Comparison of ENCODE assay signal across 9 cellular contexts in the genomic region with DNA sequence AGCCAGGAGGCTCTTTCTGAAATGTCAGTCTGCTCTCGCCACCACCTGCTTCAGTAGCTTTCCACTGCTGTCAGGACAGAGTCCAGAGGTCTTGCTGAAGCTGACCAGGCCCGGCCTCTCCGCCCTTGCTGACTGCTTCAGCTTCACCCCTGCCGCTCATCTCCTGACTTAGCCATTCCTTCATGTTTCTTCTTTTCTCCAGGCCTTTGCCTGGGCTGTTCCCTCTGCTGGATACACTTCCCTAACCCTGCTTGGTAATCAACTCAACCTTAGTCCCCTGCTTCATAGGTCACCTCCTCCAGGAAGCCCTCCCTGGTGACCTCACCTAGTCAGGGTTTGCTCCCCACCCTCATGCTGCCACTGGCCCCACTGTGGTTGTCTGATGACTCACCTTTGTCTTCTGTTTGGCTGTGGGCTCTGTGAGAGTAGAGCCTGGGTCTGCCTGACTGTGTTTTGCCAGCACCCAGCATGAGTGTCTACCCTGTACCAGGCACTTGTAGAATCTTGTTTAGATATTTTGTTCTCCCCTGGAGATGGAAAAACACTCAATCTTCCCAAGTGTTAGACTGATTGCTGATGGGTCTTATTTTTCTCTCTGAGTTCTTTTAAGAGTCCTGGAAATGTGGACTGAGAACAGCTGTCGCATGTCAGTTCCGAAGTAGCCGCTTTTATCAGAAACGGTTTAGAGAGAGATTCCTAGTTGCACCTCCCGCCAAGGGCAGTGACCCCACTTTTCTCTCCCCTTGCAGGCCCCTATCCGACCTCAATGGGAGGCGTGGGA.
DNase-seq lines count a peak whose midpoint lies in the region; ATAC-seq, FAIRE-seq and TF ChIP-seq lines count a peak whose summit lies in the region.
"Had no signal": no experiment of that assay in that cellular context is flagged by ENCODE, and none has a peak within 500 bp of the region (broad histone marks: within the 10 kb centered on the region; RNA-seq: fewer than 3 reads in every experiment).

No MANE protein-coding gene starts in this region.

- peak overlapping the region; percentile 9; the same call in 1 of the 2 replicates for H3K9ac ChIP-seq in HCT116 (ENCODE audit: low read length)
- H3K9ac ChIP-seq in fibroblast of lung (ENCODE audit: insufficient read depth, low read length) = peak overlapping the region; percentile 27

- H3K36me3 ChIP-seq in HCT116 (ENCODE audit: control insufficient read depth in 1 of 2, insufficient read depth in 2 of 2, low read length in 2 of 2) (no peaks in the 10 kb centered on the region), fibroblast of lung (ENCODE audit: control insufficient read depth, insufficient read depth, low read length) (no peaks in the 10 kb centered on the region), small intestine (ENCODE audit: control insufficient read depth in 2 of 2, insufficient read depth in 2 of 2, low read length in 2 of 2) (no peaks in the 10 kb centered on the region)

- H3K4me3 ChIP-seq in HCT116 (replicated peaks in 1 of 2; ENCODE audit: low read depth in 1 of 2, low read length in 2 of 2) (no peak overlapping the region), fibroblast of lung (replicated peaks in 1 of 4; ENCODE audit: control extremely low read depth in 1 of 4, insufficient read depth in 1 of 4, low read depth in 3 of 4, low read length in 4 of 4) (no peak overlapping the region), small intestine (ENCODE audit: low read depth in 1 of 2, low read length in 2 of 2) (no peak overlapping the region)

- no TSS peak for BruUV-seq in HCT116 (replicated peaks; lab: Mats Ljungman, UMichigan)

- 76 to 86% (median 82%) methylated on average over 11 of the region's 11 CpGs for WGBS in small intestine, 3 donors

- H3K79me2 ChIP-seq in HCT116 (ENCODE audit: insufficient read depth, low read length) (no peaks in the 10 kb centered on the region), fibroblast of lung (ENCODE audit: control insufficient read depth, insufficient read depth, low read length) (peaks cover 10% of the 10 kb centered on the region)

- no peak overlapping the region for H3K27ac ChIP-seq in HCT116 (ENCODE audit: low read depth, low read length)
- peak overlapping the region; percentile 24 for H3K27ac ChIP-seq in fibroblast of lung (ENCODE audit: insufficient read depth, low read length)
- H3K27ac ChIP-seq in small intestine (ENCODE audit: low read depth in 1 of 2, low read length in 1 of 2) = peak overlapping the region; percentile 45 to 63
- H3K27ac ChIP-seq: HL-60 had no signal

- H3K9me3 ChIP-seq in HCT116 (ENCODE audit: control insufficient read depth in 1 of 2, insufficient read depth in 1 of 2, low read depth in 1 of 2, low read length in 2 of 2) = no peaks in the 10 kb centered on the region
- H3K9me3 ChIP-seq in fibroblast of lung (ENCODE audit: control insufficient read depth, insufficient read depth, low read depth, low read length) = no peaks in the 10 kb centered on the region
- H3K9me3 ChIP-seq in small intestine (ENCODE audit: control insufficient read depth, low read depth) = no peaks in the 10 kb centered on the region

- no peak for FAIRE-seq in small intestine (lab: Jason Lieb, UNC)

- H3K4me1 ChIP-seq in HCT116 (ENCODE audit: control insufficient read depth in 1 of 2, insufficient read depth in 2 of 2, low read length in 2 of 2) (peaks cover 10 to 23% of the 10 kb centered on the region in 2 experiments; a peak in 3 of 4 replicates), fibroblast of lung (ENCODE audit: control insufficient read depth, extremely low read depth, insufficient read depth, low read length) (peaks cover 33% of the 10 kb centered on the region), small intestine (ENCODE audit: control insufficient read depth in 2 of 2, insufficient read depth in 1 of 2, low read depth in 1 of 2, low read length in 1 of 2) (peaks cover 0 to 9% of the 10 kb centered on the region in 2 donors)

- no peaks in the 10 kb centered on the region for H4K20me1 ChIP-seq in HCT116 (ENCODE audit: insufficient read depth)
- H4K20me1 ChIP-seq in fibroblast of lung (ENCODE audit: control insufficient read depth, extremely low read depth, insufficient read depth, low read length) = no peaks in the 10 kb centered on the region

- H3K9me2 ChIP-seq in HCT116 (ENCODE audit: insufficient read depth) = no peaks in the 10 kb centered on the region

- intact Hi-C loops in HCT116 (cut with micrococcal nuclease) = no loop called here

- POLR2A ChIA-PET in HCT116 (lab: Charles Lee) = no interaction called here

- peak overlapping the region; percentile 40 for H3K4me2 ChIP-seq in HCT116 (ENCODE audit: low read length)
- H3K4me2 ChIP-seq in fibroblast of lung (ENCODE audit: extremely low read depth, insufficient read depth, low read length) = no peak overlapping the region

- TF ChIP-seq POLR2A in HCT116 (IDR thresholded peaks at IDR 0.05; ENCODE audit: borderline replicate concordance, extremely low read depth, insufficient read depth, insufficient read length) = no peak

- peak; percentile 72 for ATAC-seq in HCT116

- TF ChIP-seq CTCF in HCT116 (IDR thresholded peaks at IDR 0.05 in 2 of 3, conservative IDR thresholded peaks at IDR 0.05 in 1 of 3; ENCODE audit: borderline replicate concordance in 1 of 3, insufficient read depth in 1 of 3, low read depth in 2 of 3, low read length in 2 of 3) (no peak), fibroblast of lung (conservative IDR thresholded peaks at IDR 0.05 in 1 of 2, IDR thresholded peaks at IDR 0.05 in 1 of 2; ENCODE audit: low read depth in 1 of 2, low read length in 2 of 2) (no peak)

- H3K27me3 ChIP-seq in HCT116 (ENCODE audit: insufficient read depth, low read length) (no peaks in the 10 kb centered on the region), fibroblast of lung (ENCODE audit: control insufficient read depth, insufficient read depth, low read length) (no peaks in the 10 kb centered on the region), small intestine (ENCODE audit: control insufficient read depth in 2 of 2, insufficient read depth in 2 of 2, low read length in 2 of 2) (no peaks in the 10 kb centered on the region)

- RAD21 ChIA-PET in HCT116 (lab: Charles Lee; ENCODE audit: low non-redundant PET in 1 of 2, low total read pairs in 2 of 2, uncharacterized antibody in 2 of 2, unreplicated experiment in 2 of 2) = no interaction called here

- DNase-seq in HCT116 (ENCODE audit: low read depth, low spot score) (no peak), fibroblast of lung (ENCODE audit: low read depth in 2 of 2) (peak; percentile 63 to 75), small intestine (peak; percentile 67), NCI-H82 treated with DMSO at 0.1 percent for 48 hours (lab: John Stamatoyannopoulos, UW; ENCODE audit: unreplicated experiment) (no peak), NCI-H1436 (lab: John Stamatoyannopoulos, UW) (no peak), ecto neural progenitor cell (ENCODE audit: low spot score) (no peak), NCI-H1105 (lab: John Stamatoyannopoulos, UW) (no peak)
- DNase-seq in activated CD8-positive, alpha-beta memory T cell treated with anti-CD3 and anti-CD28 coated beads for 48 hours (ENCODE audit: low read depth in 2 of 3, low spot score in 2 of 3) = peak in 2 of 3 experiments; percentile 22 to 28

- H2AFZ ChIP-seq in HCT116 (ENCODE audit: low read depth, low read length, poor library complexity, severe bottlenecking) (no peak overlapping the region), fibroblast of lung (ENCODE audit: low read length) (no peak overlapping the region)

- CTCF ChIA-PET in HCT116 (lab: Charles Lee) = interaction anchor here (1.1 kb wide), 1 partner anchor 135 kb away, joined by 3 read pairs; no protein-coding TSS in a partner anchor

- TF ChIP-seq RAD21 in HCT116 (IDR thresholded peaks at IDR 0.05; ENCODE audit: low read depth) = no peak

TF ChIP-seq in HCT116, 20 proteins besides CTCF, POLR2A, EP300 and RAD21 (continues in another document):
- TF ChIP-seq EZH2phosphoT487 (IDR thresholded peaks at IDR 0.05; ENCODE audit: borderline replicate concordance) (no peak), ATF3 (IDR thresholded peaks at IDR 0.05) (no peak), EGR1 (IDR thresholded peaks at IDR 0.05; ENCODE audit: low read depth) (no peak), ZFX (IDR thresholded peaks at IDR 0.05) (no peak), TCF7L2 (IDR thresholded peaks at IDR 0.05; ENCODE audit: borderline replicate concordance, extremely low read depth, insufficient read depth, insufficient read length) (no peak), SP1 (IDR thresholded peaks at IDR 0.05; ENCODE audit: low read depth) (no peak), ELF1 (IDR thresholded peaks at IDR 0.05; ENCODE audit: borderline replicate concordance, low read depth) (no peak), YY1 (IDR thresholded peaks at IDR 0.05; ENCODE audit: extremely low read depth, insufficient replicate concordance, low read depth, low read length) (no peak), ZNF274 (IDR thresholded peaks at IDR 0.05; ENCODE audit: low read depth, low read length) (no peak)
- TF ChIP-seq, protein P1, sequence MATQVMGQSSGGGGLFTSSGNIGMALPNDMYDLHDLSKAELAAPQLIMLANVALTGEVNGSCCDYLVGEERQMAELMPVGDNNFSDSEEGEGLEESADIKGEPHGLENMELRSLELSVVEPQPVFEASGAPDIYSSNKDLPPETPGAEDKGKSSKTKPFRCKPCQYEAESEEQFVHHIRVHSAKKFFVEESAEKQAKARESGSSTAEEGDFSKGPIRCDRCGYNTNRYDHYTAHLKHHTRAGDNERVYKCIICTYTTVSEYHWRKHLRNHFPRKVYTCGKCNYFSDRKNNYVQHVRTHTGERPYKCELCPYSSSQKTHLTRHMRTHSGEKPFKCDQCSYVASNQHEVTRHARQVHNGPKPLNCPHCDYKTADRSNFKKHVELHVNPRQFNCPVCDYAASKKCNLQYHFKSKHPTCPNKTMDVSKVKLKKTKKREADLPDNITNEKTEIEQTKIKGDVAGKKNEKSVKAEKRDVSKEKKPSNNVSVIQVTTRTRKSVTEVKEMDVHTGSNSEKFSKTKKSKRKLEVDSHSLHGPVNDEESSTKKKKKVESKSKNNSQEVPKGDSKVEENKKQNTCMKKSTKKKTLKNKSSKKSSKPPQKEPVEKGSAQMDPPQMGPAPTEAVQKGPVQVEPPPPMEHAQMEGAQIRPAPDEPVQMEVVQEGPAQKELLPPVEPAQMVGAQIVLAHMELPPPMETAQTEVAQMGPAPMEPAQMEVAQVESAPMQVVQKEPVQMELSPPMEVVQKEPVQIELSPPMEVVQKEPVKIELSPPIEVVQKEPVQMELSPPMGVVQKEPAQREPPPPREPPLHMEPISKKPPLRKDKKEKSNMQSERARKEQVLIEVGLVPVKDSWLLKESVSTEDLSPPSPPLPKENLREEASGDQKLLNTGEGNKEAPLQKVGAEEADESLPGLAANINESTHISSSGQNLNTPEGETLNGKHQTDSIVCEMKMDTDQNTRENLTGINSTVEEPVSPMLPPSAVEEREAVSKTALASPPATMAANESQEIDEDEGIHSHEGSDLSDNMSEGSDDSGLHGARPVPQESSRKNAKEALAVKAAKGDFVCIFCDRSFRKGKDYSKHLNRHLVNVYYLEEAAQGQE (IDR thresholded peaks at IDR 0.05; ENCODE audit: low read depth) = no peak

Comparison
In these comparisons a context has a peak if more than half of its experiments do, and no peak if none do; other contexts are left out.
1. DNase-seq: peak in activated CD8-positive, alpha-beta memory T cell treated with anti-CD3 and anti-CD28 coated beads for 48 hours (2 of 3), fibroblast of lung (2 of 2) and small intestine (single experiment); none in HCT116 (single experiment), NCI-H82 treated with DMSO at 0.1 percent for 48 hours (single experiment), NCI-H1436 (single experiment), ecto neural progenitor cell (single experiment) and NCI-H1105 (single experiment).